ENCODE assay signal across 18 cellular contexts in genomic region chr4:176286728-176287127, GRCh38. TPM values are rescaled to one million over a fixed set of nuclear protein-coding genes. Genes with fewer than 3 reads are reported as not detected.
DNase-seq lines count a peak whose midpoint lies in the region; ATAC-seq and TF ChIP-seq lines count a peak whose summit lies in the region.
"Had no signal": no experiment of that assay in that cellular context is flagged by ENCODE, and none has a peak within 500 bp of the region (broad histone marks: within the 10 kb centered on the region; RNA-seq: fewer than 3 reads in every experiment).

No MANE protein-coding gene starts in this region.

- H3K4me1 ChIP-seq in heart right ventricle (peaks cover 0 to 11% (median 0%) of the 10 kb centered on the region in 9 donors), right cardiac atrium (ENCODE audit: control insufficient read depth, insufficient read depth, low read length) (peaks cover 2% of the 10 kb centered on the region), stomach smooth muscle (ENCODE audit: control insufficient read depth, insufficient read depth, low read length) (peaks cover 11% of the 10 kb centered on the region)
- H3K4me1 ChIP-seq: Caco-2 had no signal

- H3K4me3 ChIP-seq in heart right ventricle (no peak overlapping the region), right cardiac atrium (ENCODE audit: low read length) (no peak overlapping the region), stomach smooth muscle (ENCODE audit: low read length in 2 of 2) (no peak overlapping the region)
- H3K4me3 ChIP-seq: PC-9, SJSA1 had no signal

- no peak for TF ChIP-seq CTCF in heart right ventricle (IDR thresholded peaks at IDR 0.05)

- H3K27me3 ChIP-seq in heart right ventricle = no peaks in the 10 kb centered on the region
- no peaks in the 10 kb centered on the region for H3K27me3 ChIP-seq in right cardiac atrium (ENCODE audit: control insufficient read depth, insufficient read depth)
- no peaks in the 10 kb centered on the region for H3K27me3 ChIP-seq in stomach smooth muscle (ENCODE audit: control insufficient read depth in 1 of 2, insufficient read depth in 2 of 2, low read length in 2 of 2)
- H3K27me3 ChIP-seq: SJSA1 had no signal

- H3K36me3 ChIP-seq in heart right ventricle (no peaks in the 10 kb centered on the region), stomach smooth muscle (ENCODE audit: control insufficient read depth in 2 of 2, insufficient read depth in 2 of 2, low read length in 2 of 2) (no peaks in the 10 kb centered on the region)
- H3K36me3 ChIP-seq: SJSA1 had no signal

- ATAC-seq in heart right ventricle = peak in 6 of 8 donors; percentile 35 to 83 (median 65)
- no peak for ATAC-seq in right cardiac atrium
- ATAC-seq in SK-N-SH treated with all-trans-retinoic acid at 6 μM for 48 hours = peak; percentile 95
- no peak for ATAC-seq in HG02678 (IDR thresholded peaks at IDR 0.05; ENCODE audit: unreplicated experiment)
- no peak for ATAC-seq in GM21528 (IDR thresholded peaks at IDR 0.05; ENCODE audit: low FRiP score, unreplicated experiment)

- H3K9me3 ChIP-seq in heart right ventricle = no peaks in the 10 kb centered on the region
- H3K9me3 ChIP-seq in right cardiac atrium (ENCODE audit: control insufficient read depth, low read length) = no peaks in the 10 kb centered on the region
- H3K9me3 ChIP-seq in stomach smooth muscle (ENCODE audit: control insufficient read depth in 2 of 2, low read length in 2 of 2) = no peaks in the 10 kb centered on the region
- H3K9me3 ChIP-seq: Caco-2, SJSA1 had no signal

- no peak for DNase-seq in heart right ventricle
- no peak for DNase-seq in right cardiac atrium
- peak; percentile 91 for DNase-seq in fibroblast of peridontal ligament (ENCODE audit: extremely low read depth)
- no peak for DNase-seq in COR-L47 (lab: John Stamatoyannopoulos, UW)
- DNase-seq: Caco-2, GOT3, KG1, NCI-H1048, NCI-H1436 treated with DMSO at 0.1 percent for 48 hours, NCI-H2029 treated with DMSO at 0.1 percent for 48 hours, NCI-H2171 treated with DMSO at 0.1 percent for 48 hours, NCI-H748 treated with DMSO at 0.1 percent for 48 hours, PC-9 had no signal

- intact Hi-C loops in heart right ventricle (cut with DNase I) (no loop called here), right cardiac atrium (cut with DNase I) (no loop called here)

- no peak overlapping the region for H3K9ac ChIP-seq in stomach smooth muscle (ENCODE audit: low read length in 2 of 2)

- H3K27ac ChIP-seq in heart right ventricle (peak overlapping the region in 2 of 10 donors; percentile 17 to 19), right cardiac atrium (ENCODE audit: low read length) (no peak overlapping the region), stomach smooth muscle (ENCODE audit: low read length) (peak overlapping the region; percentile 37)
- H3K27ac ChIP-seq: PC-9, SJSA1 had no signal

- WGBS in heart right ventricle, 2 donors = 29 to 34% methylated on average over 3 of the region's 3 CpGs
- 46% methylated on average over 3 of the region's 3 CpGs for WGBS in right cardiac atrium

TF ChIP-seq in SK-N-SH treated with all-trans-retinoic acid at 6 μM for 48 hours, 23 proteins besides CTCF, POLR2A, EP300 and RAD21:
- TF ChIP-seq ZFP30 (CRISPR knock-in tag; IDR thresholded peaks at IDR 0.05) = no peak
- TF ChIP-seq TSHZ2 (CRISPR knock-in tag; IDR thresholded peaks at IDR 0.05) = no peak
- TF ChIP-seq BACH2 (CRISPR knock-in tag; IDR thresholded peaks at IDR 0.05; ENCODE audit: borderline replicate concordance) = no peak
- TF ChIP-seq ZFP3 (CRISPR knock-in tag; IDR thresholded peaks at IDR 0.05) = no peak
- no peak for TF ChIP-seq POU6F1 (CRISPR knock-in tag; IDR thresholded peaks at IDR 0.05; ENCODE audit: borderline replicate concordance, low read depth)
- no peak for TF ChIP-seq PATZ1 (CRISPR knock-in tag; IDR thresholded peaks at IDR 0.05; ENCODE audit: borderline replicate concordance)
- no peak for TF ChIP-seq OSR1 (CRISPR knock-in tag; IDR thresholded peaks at IDR 0.05)
- no peak for TF ChIP-seq ZNF70 (CRISPR knock-in tag; IDR thresholded peaks at IDR 0.05)
- no peak for TF ChIP-seq SNAI2 (CRISPR knock-in tag; IDR thresholded peaks at IDR 0.05)
- no peak for TF ChIP-seq TCF4 (CRISPR knock-in tag; IDR thresholded peaks at IDR 0.05; ENCODE audit: borderline replicate concordance)
- TF ChIP-seq TOX (CRISPR knock-in tag; IDR thresholded peaks at IDR 0.05; ENCODE audit: borderline replicate concordance) = no peak
- no peak for TF ChIP-seq CREB5 (CRISPR knock-in tag; IDR thresholded peaks at IDR 0.05; ENCODE audit: low read depth)
- TF ChIP-seq ISL1 (CRISPR knock-in tag; IDR thresholded peaks at IDR 0.05) = no peak

RNA-seq across cellular contexts. Expression of gene ASB5, which starts 17.7 kb away (rescaled TPM):
- 1 to 10 TPM; 2.1 to 6.5 (median 4.0) TPM for total RNA-seq in heart right ventricle
- polyA plus RNA-seq in heart right ventricle = 1 to 10 TPM in 1 of 2 donors, under 1 TPM in 1; 0.95 to 1.2 TPM
- total RNA-seq in right cardiac atrium = 1 to 10 TPM; 3.2 to 5.1 (median 4.4) TPM
- 1.4 TPM for polyA plus RNA-seq in right cardiac atrium
- total RNA-seq: Caco-2, PC-9 had no signal

RNA-seq across cellular contexts. Expression of gene SPCS3, which starts 33.0 kb away (rescaled TPM):
- 100 to 1,000 TPM in 2 of 10 donors, 10 to 100 TPM in 8; 74.1 to 122 (median 90.9) TPM for total RNA-seq in heart right ventricle
- 10 to 100 TPM; 21.7 to 99.5 TPM for polyA plus RNA-seq in heart right ventricle
- total RNA-seq in right cardiac atrium = 100 to 1,000 TPM in 1 of 4 donors, 10 to 100 TPM in 3; 73.8 to 139 (median 88.2) TPM
- 33.7 TPM for polyA plus RNA-seq in right cardiac atrium

Comparison
In these comparisons a context has a peak if more than half of its experiments do, and no peak if none do; other contexts are left out.
1. ATAC-seq: peak in heart right ventricle (6 of 8) and SK-N-SH treated with all-trans-retinoic acid at 6 μM for 48 hours (single experiment); none in right cardiac atrium (0 of 2), HG02678 (single experiment) and GM21528 (single experiment).